In genomic region chr9:34611811-34612787, GRCh38 we compare ENCODE assay signal across 1 cellular context.
A peak's percentile ranks its signal among the peaks of the same experiment; 100 is the strongest.
TF ChIP-seq lines count a peak whose summit lies in the region.

A gene with protein sequence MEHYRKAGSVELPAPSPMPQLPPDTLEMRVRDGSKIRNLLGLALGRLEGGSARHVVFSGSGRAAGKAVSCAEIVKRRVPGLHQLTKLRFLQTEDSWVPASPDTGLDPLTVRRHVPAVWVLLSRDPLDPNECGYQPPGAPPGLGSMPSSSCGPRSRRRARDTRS (minus strand): TSS chr9:34612097. CDS start chr9:34611296, 801 bp downstream.

TF ChIP-seq in HepG2, 621 proteins besides CTCF, POLR2A, EP300 and RAD21 (continued from another document and continues in another):
- TF ChIP-seq KLF15 (CRISPR knock-in tag; IDR thresholded peaks at IDR 0.05; ENCODE audit: borderline replicate concordance) = no peak
- TF ChIP-seq GABPA (IDR thresholded peaks at IDR 0.05; ENCODE audit: low read depth, low read length) = no peak
- no peak for TF ChIP-seq GABPA (CRISPR knock-in tag; IDR thresholded peaks at IDR 0.05; ENCODE audit: low read depth)
- 0 out of 2 replicates have a peak, but pooled peaks have one; percentile 49 for TF ChIP-seq ZNF709 (CRISPR knock-in tag; IDR thresholded peaks at IDR 0.05)
- no peak for TF ChIP-seq SOX13 (IDR thresholded peaks at IDR 0.05)
- 0 out of 4 replicates have a peak, but pooled peaks of 1 of the 2 experiments have one; percentile 6 for TF ChIP-seq SOX13 (CRISPR knock-in tag; conservative IDR thresholded peaks at IDR 0.05 in 1 of 2, IDR thresholded peaks at IDR 0.05 in 1 of 2)
- TF ChIP-seq RBM39 (IDR thresholded peaks at IDR 0.05; ENCODE audit: low read depth, low read length, poor library complexity, severe bottlenecking) = peak; percentile 38
- peak; percentile 38; the same call in 1 of the 2 replicates for TF ChIP-seq ETV5 (CRISPR knock-in tag; IDR thresholded peaks at IDR 0.05; ENCODE audit: borderline replicate concordance)
- no peak for TF ChIP-seq TFAP4 (IDR thresholded peaks at IDR 0.05; ENCODE audit: borderline replicate concordance, low read depth)
- TF ChIP-seq SMAD3 (CRISPR knock-in tag; IDR thresholded peaks at IDR 0.05) = 0 out of 2 replicates have a peak, but pooled peaks have one; percentile 33
- TF ChIP-seq SNAPC2 (CRISPR knock-in tag; IDR thresholded peaks at IDR 0.05) = 0 out of 2 replicates have a peak, but pooled peaks have one; percentile 52
- TF ChIP-seq DZIP1 (CRISPR knock-in tag; IDR thresholded peaks at IDR 0.05) = peak; percentile 50; the same call in 1 of the 2 replicates
- peak in 1 of 2 experiments; percentile 75; a peak in 2 of 4 replicates for TF ChIP-seq KLF16 (CRISPR knock-in tag; IDR thresholded peaks at IDR 0.05)
- TF ChIP-seq ZNF772 (CRISPR knock-in tag; IDR thresholded peaks at IDR 0.05) = peak; percentile 53; the same call in 1 of the 2 replicates
- TF ChIP-seq FOXA3 (CRISPR knock-in tag; IDR thresholded peaks at IDR 0.05) = peak; percentile 23; the same call in 1 of the 2 replicates
- peak; percentile 80; the same call in 1 of the 2 replicates for TF ChIP-seq ZNF556 (CRISPR knock-in tag; IDR thresholded peaks at IDR 0.05; ENCODE audit: borderline replicate concordance)
- TF ChIP-seq BRD4 (CRISPR knock-in tag; IDR thresholded peaks at IDR 0.05) = peak; percentile 30
- peak; percentile 55 to 66; a peak in 3 of 4 replicates for TF ChIP-seq HMGXB4 (CRISPR knock-in tag; IDR thresholded peaks at IDR 0.05; ENCODE audit: borderline replicate concordance in 1 of 2, low read depth in 1 of 2)
- 0 out of 2 replicates have a peak, but pooled peaks have one; percentile 24 for TF ChIP-seq DR1 (CRISPR knock-in tag; IDR thresholded peaks at IDR 0.05)
- TF ChIP-seq HNRNPLL (IDR thresholded peaks at IDR 0.05; ENCODE audit: low read depth, low read length, poor library complexity, severe bottlenecking) = peak; percentile 72
- TF ChIP-seq, protein P1, sequence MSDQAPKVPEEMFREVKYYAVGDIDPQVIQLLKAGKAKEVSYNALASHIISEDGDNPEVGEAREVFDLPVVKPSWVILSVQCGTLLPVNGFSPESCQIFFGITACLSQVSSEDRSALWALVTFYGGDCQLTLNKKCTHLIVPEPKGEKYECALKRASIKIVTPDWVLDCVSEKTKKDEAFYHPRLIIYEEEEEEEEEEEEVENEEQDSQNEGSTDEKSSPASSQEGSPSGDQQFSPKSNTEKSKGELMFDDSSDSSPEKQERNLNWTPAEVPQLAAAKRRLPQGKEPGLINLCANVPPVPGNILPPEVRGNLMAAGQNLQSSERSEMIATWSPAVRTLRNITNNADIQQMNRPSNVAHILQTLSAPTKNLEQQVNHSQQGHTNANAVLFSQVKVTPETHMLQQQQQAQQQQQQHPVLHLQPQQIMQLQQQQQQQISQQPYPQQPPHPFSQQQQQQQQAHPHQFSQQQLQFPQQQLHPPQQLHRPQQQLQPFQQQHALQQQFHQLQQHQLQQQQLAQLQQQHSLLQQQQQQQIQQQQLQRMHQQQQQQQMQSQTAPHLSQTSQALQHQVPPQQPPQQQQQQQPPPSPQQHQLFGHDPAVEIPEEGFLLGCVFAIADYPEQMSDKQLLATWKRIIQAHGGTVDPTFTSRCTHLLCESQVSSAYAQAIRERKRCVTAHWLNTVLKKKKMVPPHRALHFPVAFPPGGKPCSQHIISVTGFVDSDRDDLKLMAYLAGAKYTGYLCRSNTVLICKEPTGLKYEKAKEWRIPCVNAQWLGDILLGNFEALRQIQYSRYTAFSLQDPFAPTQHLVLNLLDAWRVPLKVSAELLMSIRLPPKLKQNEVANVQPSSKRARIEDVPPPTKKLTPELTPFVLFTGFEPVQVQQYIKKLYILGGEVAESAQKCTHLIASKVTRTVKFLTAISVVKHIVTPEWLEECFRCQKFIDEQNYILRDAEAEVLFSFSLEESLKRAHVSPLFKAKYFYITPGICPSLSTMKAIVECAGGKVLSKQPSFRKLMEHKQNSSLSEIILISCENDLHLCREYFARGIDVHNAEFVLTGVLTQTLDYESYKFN (CRISPR knock-in tag; conservative IDR thresholded peaks at IDR 0.05) = no peak; the same call in 1 of the 2 replicates
- 0 out of 2 replicates have a peak, but pooled peaks have one; percentile 33 for TF ChIP-seq HDAC2 (CRISPR knock-in tag; IDR thresholded peaks at IDR 0.05)
- TF ChIP-seq GATA4 (IDR thresholded peaks at IDR 0.05; ENCODE audit: borderline replicate concordance, low read depth) = peak; percentile 75; the same call in 1 of the 2 replicates
- TF ChIP-seq, protein P2, sequence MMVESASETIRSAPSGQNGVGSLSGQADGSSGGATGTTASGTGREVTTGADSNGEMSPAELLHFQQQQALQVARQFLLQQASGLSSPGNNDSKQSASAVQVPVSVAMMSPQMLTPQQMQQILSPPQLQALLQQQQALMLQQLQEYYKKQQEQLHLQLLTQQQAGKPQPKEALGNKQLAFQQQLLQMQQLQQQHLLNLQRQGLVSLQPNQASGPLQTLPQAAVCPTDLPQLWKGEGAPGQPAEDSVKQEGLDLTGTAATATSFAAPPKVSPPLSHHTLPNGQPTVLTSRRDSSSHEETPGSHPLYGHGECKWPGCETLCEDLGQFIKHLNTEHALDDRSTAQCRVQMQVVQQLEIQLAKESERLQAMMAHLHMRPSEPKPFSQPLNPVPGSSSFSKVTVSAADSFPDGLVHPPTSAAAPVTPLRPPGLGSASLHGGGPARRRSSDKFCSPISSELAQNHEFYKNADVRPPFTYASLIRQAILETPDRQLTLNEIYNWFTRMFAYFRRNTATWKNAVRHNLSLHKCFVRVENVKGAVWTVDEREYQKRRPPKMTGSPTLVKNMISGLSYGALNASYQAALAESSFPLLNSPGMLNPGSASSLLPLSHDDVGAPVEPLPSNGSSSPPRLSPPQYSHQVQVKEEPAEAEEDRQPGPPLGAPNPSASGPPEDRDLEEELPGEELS (CRISPR knock-in tag; IDR thresholded peaks at IDR 0.05) = peak; percentile 24; the same call in 1 of the 2 replicates
- TF ChIP-seq, protein P3, sequence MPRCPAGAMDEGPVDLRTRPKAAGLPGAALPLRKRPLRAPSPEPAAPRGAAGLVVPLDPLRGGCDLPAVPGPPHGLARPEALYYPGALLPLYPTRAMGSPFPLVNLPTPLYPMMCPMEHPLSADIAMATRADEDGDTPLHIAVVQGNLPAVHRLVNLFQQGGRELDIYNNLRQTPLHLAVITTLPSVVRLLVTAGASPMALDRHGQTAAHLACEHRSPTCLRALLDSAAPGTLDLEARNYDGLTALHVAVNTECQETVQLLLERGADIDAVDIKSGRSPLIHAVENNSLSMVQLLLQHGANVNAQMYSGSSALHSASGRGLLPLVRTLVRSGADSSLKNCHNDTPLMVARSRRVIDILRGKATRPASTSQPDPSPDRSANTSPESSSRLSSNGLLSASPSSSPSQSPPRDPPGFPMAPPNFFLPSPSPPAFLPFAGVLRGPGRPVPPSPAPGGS (CRISPR knock-in tag; IDR thresholded peaks at IDR 0.05) = no peak; the same call in 1 of the 2 replicates
- TF ChIP-seq SRY (CRISPR knock-in tag; IDR thresholded peaks at IDR 0.05) = 0 out of 2 replicates have a peak, but pooled peaks have one; percentile 64
- TF ChIP-seq, protein P4, sequence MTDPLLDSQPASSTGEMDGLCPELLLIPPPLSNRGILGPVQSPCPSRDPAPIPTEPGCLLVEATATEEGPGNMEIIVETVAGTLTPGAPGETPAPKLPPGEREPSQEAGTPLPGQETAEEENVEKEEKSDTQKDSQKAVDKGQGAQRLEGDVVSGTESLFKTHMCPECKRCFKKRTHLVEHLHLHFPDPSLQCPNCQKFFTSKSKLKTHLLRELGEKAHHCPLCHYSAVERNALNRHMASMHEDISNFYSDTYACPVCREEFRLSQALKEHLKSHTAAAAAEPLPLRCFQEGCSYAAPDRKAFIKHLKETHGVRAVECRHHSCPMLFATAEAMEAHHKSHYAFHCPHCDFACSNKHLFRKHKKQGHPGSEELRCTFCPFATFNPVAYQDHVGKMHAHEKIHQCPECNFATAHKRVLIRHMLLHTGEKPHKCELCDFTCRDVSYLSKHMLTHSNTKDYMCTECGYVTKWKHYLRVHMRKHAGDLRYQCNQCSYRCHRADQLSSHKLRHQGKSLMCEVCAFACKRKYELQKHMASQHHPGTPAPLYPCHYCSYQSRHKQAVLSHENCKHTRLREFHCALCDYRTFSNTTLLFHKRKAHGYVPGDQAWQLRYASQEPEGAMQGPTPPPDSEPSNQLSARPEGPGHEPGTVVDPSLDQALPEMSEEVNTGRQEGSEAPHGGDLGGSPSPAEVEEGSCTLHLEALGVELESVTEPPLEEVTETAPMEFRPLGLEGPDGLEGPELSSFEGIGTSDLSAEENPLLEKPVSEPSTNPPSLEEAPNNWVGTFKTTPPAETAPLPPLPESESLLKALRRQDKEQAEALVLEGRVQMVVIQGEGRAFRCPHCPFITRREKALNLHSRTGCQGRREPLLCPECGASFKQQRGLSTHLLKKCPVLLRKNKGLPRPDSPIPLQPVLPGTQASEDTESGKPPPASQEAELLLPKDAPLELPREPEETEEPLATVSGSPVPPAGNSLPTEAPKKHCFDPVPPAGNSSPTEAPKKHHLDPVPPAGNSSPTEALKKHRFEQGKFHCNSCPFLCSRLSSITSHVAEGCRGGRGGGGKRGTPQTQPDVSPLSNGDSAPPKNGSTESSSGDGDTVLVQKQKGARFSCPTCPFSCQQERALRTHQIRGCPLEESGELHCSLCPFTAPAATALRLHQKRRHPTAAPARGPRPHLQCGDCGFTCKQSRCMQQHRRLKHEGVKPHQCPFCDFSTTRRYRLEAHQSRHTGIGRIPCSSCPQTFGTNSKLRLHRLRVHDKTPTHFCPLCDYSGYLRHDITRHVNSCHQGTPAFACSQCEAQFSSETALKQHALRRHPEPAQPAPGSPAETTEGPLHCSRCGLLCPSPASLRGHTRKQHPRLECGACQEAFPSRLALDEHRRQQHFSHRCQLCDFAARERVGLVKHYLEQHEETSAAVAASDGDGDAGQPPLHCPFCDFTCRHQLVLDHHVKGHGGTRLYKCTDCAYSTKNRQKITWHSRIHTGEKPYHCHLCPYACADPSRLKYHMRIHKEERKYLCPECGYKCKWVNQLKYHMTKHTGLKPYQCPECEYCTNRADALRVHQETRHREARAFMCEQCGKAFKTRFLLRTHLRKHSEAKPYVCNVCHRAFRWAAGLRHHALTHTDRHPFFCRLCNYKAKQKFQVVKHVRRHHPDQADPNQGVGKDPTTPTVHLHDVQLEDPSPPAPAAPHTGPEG (CRISPR knock-in tag; IDR thresholded peaks at IDR 0.05) = 0 out of 2 replicates have a peak, but pooled peaks have one; percentile 48
- TF ChIP-seq TBL1XR1 (IDR thresholded peaks at IDR 0.05; ENCODE audit: borderline replicate concordance, low read length, partially characterized antibody) = peak; percentile 7
- no peak for TF ChIP-seq MBNL3 (CRISPR knock-in tag; conservative IDR thresholded peaks at IDR 0.05)
- peak; percentile 70 for TF ChIP-seq KDM2A (CRISPR knock-in tag; IDR thresholded peaks at IDR 0.05; ENCODE audit: borderline replicate concordance, low read depth)
- no peak for TF ChIP-seq NFRKB (IDR thresholded peaks at IDR 0.05)
- TF ChIP-seq HDAC1 (CRISPR knock-in tag; IDR thresholded peaks at IDR 0.05) = peak; percentile 42; the same call in 1 of the 2 replicates
- TF ChIP-seq SMARCC2 (IDR thresholded peaks at IDR 0.05) = no peak
- TF ChIP-seq PHF8 (CRISPR knock-in tag; IDR thresholded peaks at IDR 0.05) = peak; percentile 96
- peak; percentile 86 for TF ChIP-seq ZFX (CRISPR knock-in tag; IDR thresholded peaks at IDR 0.05; ENCODE audit: low read depth)
- TF ChIP-seq LCORL (IDR thresholded peaks at IDR 0.05) = no peak
- 0 out of 2 replicates have a peak, but pooled peaks have one; percentile 14 for TF ChIP-seq LCORL (CRISPR knock-in tag; IDR thresholded peaks at IDR 0.05)
- TF ChIP-seq TFE3 (CRISPR knock-in tag; IDR thresholded peaks at IDR 0.05) = 0 out of 2 replicates have a peak, but pooled peaks have one; percentile 23
- TF ChIP-seq ZSCAN21 (CRISPR knock-in tag; IDR thresholded peaks at IDR 0.05; ENCODE audit: borderline replicate concordance) = peak; percentile 88
